1 cellular context compared by ENCODE assay signal in genomic region chr18:45252474-45252873, GRCh38.
TF ChIP-seq lines count a peak whose summit lies in the region.

No MANE protein-coding gene starts in this region.

TF ChIP-seq in IMR-90, 13 proteins besides CTCF, POLR2A, EP300 and RAD21 (continued from another document):
- TF ChIP-seq ELK1 (IDR thresholded peaks at IDR 0.05; ENCODE audit: borderline replicate concordance, low read depth, low read length): no peak
